In genomic region chr1:83115785-83116184, GRCh38 we compare ENCODE assay signal across 10 cellular contexts.
"Had no signal": no experiment of that assay in that cellular context is flagged by ENCODE, and none has a peak within 500 bp of the region (broad histone marks: within the 10 kb centered on the region; RNA-seq: fewer than 3 reads in every experiment).

No MANE protein-coding gene starts in this region.

- H3K9me3 ChIP-seq: HAP-1 had no signal

- H3K27ac Mint-ChIP-seq: H9, HFFc6 had no signal

- FAIRE-seq: H1, H54 had no signal

- H3K4me3 ChIP-seq: GM23248, HAP-1 had no signal

- H3K36me3 ChIP-seq: HAP-1 had no signal

- H3K9me3 Mint-ChIP-seq: H9 had no signal

- H3K27ac ChIP-seq: GM23248 had no signal

- H3K9ac ChIP-seq: GM23248 had no signal

- H2AFZ ChIP-seq: GM23248 had no signal

- H3K4me3 Mint-ChIP-seq: H9, HFFc6 had no signal

- ATAC-seq: HCT116 had no signal

- H3K4me1 ChIP-seq: HAP-1 had no signal

- DNase-seq: GM23248, GOT3, H7, H9, HCEC 1CT, HFFc6 had no signal
